Comparison of ENCODE assay signal across 1 cellular context in genomic region chr10:13496931-13497330, GRCh38.
TF ChIP-seq lines count a peak whose summit lies in the region.

No MANE protein-coding gene starts in this region.

TF ChIP-seq in GM23338, 12 proteins besides CTCF, POLR2A, EP300 and RAD21 (continued from another document):
- TF ChIP-seq ETS1 (IDR thresholded peaks at IDR 0.05) (no peak), EZH2phosphoT487 (IDR thresholded peaks at IDR 0.05; ENCODE audit: unreplicated experiment) (no peak), STAT1 (IDR thresholded peaks at IDR 0.05; ENCODE audit: unreplicated experiment) (no peak), ZNF331 (CRISPR knock-in tag; IDR thresholded peaks at IDR 0.05; ENCODE audit: low read depth) (no peak), NANOG (IDR thresholded peaks at IDR 0.05; ENCODE audit: borderline replicate concordance) (no peak), REST (IDR thresholded peaks at IDR 0.05; ENCODE audit: unreplicated experiment) (no peak), ZNF114 (CRISPR knock-in tag; IDR thresholded peaks at IDR 0.05) (no peak), EZH2 (IDR thresholded peaks at IDR 0.05; ENCODE audit: low read depth, unreplicated experiment) (no peak), CREB1 (CRISPR knock-in tag; IDR thresholded peaks at IDR 0.05; ENCODE audit: low read depth) (no peak), JUNB (IDR thresholded peaks at IDR 0.05; ENCODE audit: unreplicated experiment) (no peak)
